Comparison of ENCODE assay signal across 8 cellular contexts in the genomic region with DNA sequence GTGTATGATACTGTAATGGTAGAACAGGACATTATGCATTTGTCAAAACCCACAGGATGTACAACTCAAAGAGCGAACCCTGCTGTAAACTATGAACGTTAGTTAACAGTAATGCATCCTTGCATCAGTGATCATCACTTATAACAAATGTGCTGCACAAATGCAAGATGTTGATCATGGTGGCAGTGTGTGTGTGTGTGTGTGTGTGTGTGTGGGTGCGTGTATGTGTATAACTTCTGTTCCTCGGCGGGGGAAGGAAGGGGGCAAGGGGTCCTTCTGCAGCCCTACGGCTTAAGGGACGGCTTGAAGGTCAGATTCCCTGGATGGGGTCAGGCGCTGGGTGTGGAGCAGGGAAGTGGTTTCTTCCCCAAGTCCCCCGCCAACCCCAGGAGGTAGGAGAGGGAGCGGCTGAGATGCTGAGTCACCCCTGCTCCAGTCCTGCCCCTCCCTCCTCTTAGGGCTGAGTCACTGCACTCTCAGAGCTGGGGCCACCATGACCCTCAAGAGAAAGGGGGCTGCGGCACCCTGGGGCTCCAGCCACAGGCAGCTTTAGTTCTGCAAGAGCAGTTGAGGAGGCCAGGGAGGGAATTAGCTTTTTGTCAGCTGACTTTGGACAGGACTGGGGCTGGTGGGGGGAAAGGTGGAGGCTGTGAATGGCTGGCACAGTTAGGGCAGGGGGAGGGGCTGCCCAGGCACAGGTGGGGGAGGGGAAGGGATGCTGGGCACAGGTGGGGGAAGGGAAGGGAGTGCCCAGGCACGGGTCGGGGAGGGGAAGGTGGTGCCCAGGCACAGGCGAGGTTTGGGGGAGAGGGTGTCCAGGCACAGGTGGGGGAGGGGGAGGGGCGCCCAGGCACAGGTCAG. TPM values are rescaled to one million over a fixed set of nuclear protein-coding genes. Genes with fewer than 3 reads are reported as not detected.
DNase-seq lines count a peak whose midpoint lies in the region; ATAC-seq and TF ChIP-seq lines count a peak whose summit lies in the region.

No MANE protein-coding gene starts in this region.

- no peaks in the 10 kb centered on the region for H3K9me3 ChIP-seq in CD4-positive, alpha-beta T cell (ENCODE audit: control insufficient read depth, low read length)
- no peaks in the 10 kb centered on the region; the same call in 1 of the 2 replicates for H3K9me3 ChIP-seq in Loucy (ENCODE audit: insufficient read depth, low read depth, low read length)
- no peaks in the 10 kb centered on the region for H3K9me3 ChIP-seq in duodenal mucosa (ENCODE audit: control insufficient read depth in 1 of 2, low read length in 2 of 2)
- H3K9me3 ChIP-seq in transverse colon, result no peaks in the 10 kb centered on the region

- peaks cover 11% of the 10 kb centered on the region for H3K4me1 Mint-ChIP-seq in CD4-positive, alpha-beta T cell (ENCODE audit: low read depth)
- H3K4me1 Mint-ChIP-seq in naive thymus-derived CD8-positive, alpha-beta T cell, result peaks cover 14 to 25% (median 17%) of the 10 kb centered on the region in 4 donors

- no peak for TF ChIP-seq CTCF in CD4-positive, alpha-beta T cell (IDR thresholded peaks at IDR 0.05)
- no peak for TF ChIP-seq CTCF in Loucy (conservative IDR thresholded peaks at IDR 0.05; ENCODE audit: low read length)
- no peak for TF ChIP-seq CTCF in transverse colon (IDR thresholded peaks at IDR 0.05)

- H3K27ac Mint-ChIP-seq in CD4-positive, alpha-beta T cell, result no peak overlapping the region
- H3K27ac Mint-ChIP-seq in naive thymus-derived CD8-positive, alpha-beta T cell, result peak overlapping the region in 8 of 10 donors; percentile 4 to 81 (median 48)

- DNase-seq in CD4-positive, alpha-beta T cell, result peak in 4 of 10 experiments; percentile 23 to 47 (median 32)
- DNase-seq in activated CD4-positive, alpha-beta T cell treated with anti-CD3 and anti-CD28 coated beads for 4 hours, result peak; percentile 45 to 58
- DNase-seq in naive thymus-derived CD8-positive, alpha-beta T cell, result peak in 3 of 10 donors; percentile 37 to 62 (median 44)
- DNase-seq in transverse colon, result peak; percentile 68
- no peak for DNase-seq in NCI-H146 (lab: John Stamatoyannopoulos, UW)

- no peaks in the 10 kb centered on the region for H3K27me3 ChIP-seq in CD4-positive, alpha-beta T cell (ENCODE audit: control insufficient read depth, insufficient read depth, low read length)
- H3K27me3 ChIP-seq in Loucy (ENCODE audit: insufficient read depth, low read length, poor library complexity, severe bottlenecking), result no peaks in the 10 kb centered on the region
- H3K27me3 ChIP-seq in duodenal mucosa (ENCODE audit: control insufficient read depth in 1 of 2, insufficient read depth in 2 of 2, low read length in 2 of 2), result peaks cover 0 to 3% of the 10 kb centered on the region in 2 donors
- H3K27me3 ChIP-seq in transverse colon, result no peaks in the 10 kb centered on the region

- in situ Hi-C loops in transverse colon (cut with MboI; ENCODE audit: low pct_ligation_motif_present in 1 of 4, low pct_unique_long_range_greater_than_20kb in 1 of 4, low sequenced_read_pairs in 3 of 4), result no loop called here

- POLR2A ChIA-PET in CD4-positive, alpha-beta T cell (lab: Charles Lee), result no interaction called here
- POLR2A ChIA-PET in naive thymus-derived CD8-positive, alpha-beta T cell (lab: Charles Lee), result interaction anchor here (0.6 to 1.5 kb wide), 8 partner anchors 9 to 1113 kb away, joined by 3 to 6 read pairs (median 4); a partner anchor contains a TSS

- no peak overlapping the region for H3K4me3 Mint-ChIP-seq in CD4-positive, alpha-beta T cell
- H3K4me3 Mint-ChIP-seq in naive thymus-derived CD8-positive, alpha-beta T cell, result peak overlapping the region; percentile 2 to 74 (median 53)

- H3K79me2 ChIP-seq in Loucy (ENCODE audit: insufficient read depth, low read length), result no peaks in the 10 kb centered on the region

- CTCF ChIA-PET in CD4-positive, alpha-beta T cell (lab: Charles Lee), result no interaction called here

- peak overlapping the region; percentile 69 for H3K4me2 ChIP-seq in Loucy (ENCODE audit: low read depth, low read length, poor library complexity, severe bottlenecking)

- peak overlapping the region; percentile 62 for H3K9ac ChIP-seq in Loucy (ENCODE audit: low read depth, low read length, poor library complexity, severe bottlenecking)
- H3K9ac ChIP-seq in duodenal mucosa (ENCODE audit: low read depth in 1 of 2, low read length in 2 of 2), result no peak overlapping the region

- no peaks in the 10 kb centered on the region for H4K20me1 ChIP-seq in Loucy (ENCODE audit: insufficient read depth, low read length, poor library complexity, severe bottlenecking)

- H3K4me3 ChIP-seq in Loucy (ENCODE audit: low read length, poor library complexity, severe bottlenecking) (peak overlapping the region; percentile 65), duodenal mucosa (ENCODE audit: low read depth in 1 of 2, low read length in 2 of 2) (peak overlapping the region; percentile 19 to 53), transverse colon (no peak overlapping the region)

- WGBS in transverse colon (ENCODE audit: low coverage in 1 of 2), 2 donors, result 5 to 13% methylated on average over 4 to 14 of the region's 15 CpGs

- no peaks in the 10 kb centered on the region for H3K9me3 Mint-ChIP-seq in CD4-positive, alpha-beta T cell
- no peaks in the 10 kb centered on the region for H3K9me3 Mint-ChIP-seq in naive thymus-derived CD8-positive, alpha-beta T cell

- TF ChIP-seq POLR2A in transverse colon (IDR thresholded peaks at IDR 0.05), result no peak

- H3K36me3 ChIP-seq in Loucy (ENCODE audit: insufficient read depth, low read length), result no peaks in the 10 kb centered on the region
- H3K36me3 ChIP-seq in duodenal mucosa (ENCODE audit: control insufficient read depth in 1 of 2, insufficient read depth in 2 of 2, low read length in 2 of 2), result no peaks in the 10 kb centered on the region
- H3K36me3 ChIP-seq in transverse colon, result no peaks in the 10 kb centered on the region

- peak overlapping the region; percentile 15 for H2AFZ ChIP-seq in Loucy (ENCODE audit: low read length)

- H3K4me1 ChIP-seq in Loucy (ENCODE audit: insufficient read depth, low read length, poor library complexity, severe bottlenecking), result peaks cover 33% of the 10 kb centered on the region
- H3K4me1 ChIP-seq in duodenal mucosa (ENCODE audit: control insufficient read depth in 1 of 2, insufficient read depth in 2 of 2, low read length in 2 of 2), result peaks cover 23 to 25% of the 10 kb centered on the region in 2 donors
- peaks cover 0 to 24% (median 14%) of the 10 kb centered on the region in 4 donors for H3K4me1 ChIP-seq in transverse colon

- H3K36me3 Mint-ChIP-seq in CD4-positive, alpha-beta T cell (ENCODE audit: low read depth), result no peaks in the 10 kb centered on the region
- peaks cover 0 to 2% (median 0%) of the 10 kb centered on the region in 3 donors for H3K36me3 Mint-ChIP-seq in naive thymus-derived CD8-positive, alpha-beta T cell

- no peaks in the 10 kb centered on the region for H3F3A ChIP-seq in Loucy (ENCODE audit: low read depth)

- no peaks in the 10 kb centered on the region for H3K9me2 ChIP-seq in Loucy (replicated peaks; ENCODE audit: low read depth, low read length)

- intact Hi-C loops in CD4-positive, alpha-beta T cell (cut with DNase I, micrococcal nuclease), result loop anchor here in 1 of 2 experiments (2.0 kb wide), 1 partner anchor 80 kb away; no protein-coding TSS in a partner anchor
- intact Hi-C loops in transverse colon (cut with DNase I; ENCODE audit: low total_unique reads), result no loop called here

- peak; percentile 89 for ATAC-seq in CD4-positive, alpha-beta T cell (ENCODE audit: poor library complexity)
- ATAC-seq in naive thymus-derived CD8-positive, alpha-beta T cell, result peak; percentile 67 to 86
- ATAC-seq in HG02870 (IDR thresholded peaks at IDR 0.05; ENCODE audit: unreplicated experiment), result no peak

- H3K27ac ChIP-seq in CD4-positive, alpha-beta T cell (ENCODE audit: low read depth, low read length), result no peak overlapping the region
- H3K27ac ChIP-seq in duodenal mucosa (ENCODE audit: low read depth, low read length) (no peak overlapping the region), transverse colon (peak overlapping the region in 3 of 4 donors; percentile 13 to 34 (median 23))

- no peaks in the 10 kb centered on the region for H3K27me3 Mint-ChIP-seq in CD4-positive, alpha-beta T cell
- peaks cover 0 to 2% (median 0%) of the 10 kb centered on the region in 5 donors for H3K27me3 Mint-ChIP-seq in naive thymus-derived CD8-positive, alpha-beta T cell

- no peak for TF ChIP-seq EP300 in transverse colon (IDR thresholded peaks at IDR 0.05; ENCODE audit: low read depth)

RNA-seq across cellular contexts. Expression of a gene that starts 8.8 kb away (rescaled TPM):
- 10 to 100 TPM; 63.3 to 71.3 TPM for total RNA-seq in CD4-positive, alpha-beta T cell
- 100 to 1,000 TPM; 134 to 142 TPM for total RNA-seq in naive thymus-derived CD8-positive, alpha-beta T cell
- polyA plus RNA-seq in naive thymus-derived CD8-positive, alpha-beta T cell, result 100 to 1,000 TPM; 163 to 203 (median 176) TPM
- total RNA-seq in transverse colon, result 1,000 to 10,000 TPM in 2 of 4 donors, 100 to 1,000 TPM in 2; 548 to 1,794 (median 1,176) TPM

RNA-seq across cellular contexts. Expression of a gene that starts 22.1 kb away (rescaled TPM):
- total RNA-seq in CD4-positive, alpha-beta T cell, result 1 to 10 TPM; 1.7 TPM
- total RNA-seq in naive thymus-derived CD8-positive, alpha-beta T cell, result 1 to 10 TPM; 2.0 to 4.3 TPM
- polyA plus RNA-seq in naive thymus-derived CD8-positive, alpha-beta T cell, result under 1 TPM in 1 of 3 donors, not detected in 2; 0.16 TPM
- 10 to 100 TPM in 1 of 4 donors, 1 to 10 TPM in 2, under 1 TPM in 1; 0.68 to 13.5 (median 1.3) TPM for total RNA-seq in transverse colon

Comparison
In these comparisons a context has a peak if more than half of its experiments do, and no peak if none do; other contexts are left out.
1. H3K27ac ChIP-seq: peak in transverse colon (3 of 4); none in CD4-positive, alpha-beta T cell (single experiment) and duodenal mucosa (single experiment).
2. H3K4me3 ChIP-seq: peak in Loucy (single experiment) and duodenal mucosa (2 of 2); none in transverse colon (0 of 4).